In genomic region chr9:122346478-122347347, GRCh38 we compare ENCODE assay signal across 8 cellular contexts. TPM values are rescaled to one million over a fixed set of nuclear protein-coding genes. Genes with fewer than 3 reads are reported as not detected.
DNase-seq lines count a peak whose midpoint lies in the region; ATAC-seq, FAIRE-seq and TF ChIP-seq lines count a peak whose summit lies in the region.

No MANE protein-coding gene starts in this region.

- H3K36me3 Mint-ChIP-seq in MCF 10A (ENCODE audit: insufficient read depth, unreplicated experiment): no peaks in the 10 kb centered on the region
- H3K36me3 Mint-ChIP-seq in stimulated activated effector memory CD8-positive, alpha-beta T cell treated with anti-CD3 and anti-CD28 coated beads, Interleukin-12 subunit alpha, Interleukin-12 subunit beta, amount 100 ng/mL, for 72 hours: no peaks in the 10 kb centered on the region

- peaks cover 8 to 14% of the 10 kb centered on the region in 2 donors for H3K4me1 ChIP-seq in kidney (ENCODE audit: control insufficient read depth in 1 of 2, insufficient read depth in 1 of 2, low read depth in 1 of 2, low read length in 2 of 2)

- no peaks in the 10 kb centered on the region for H3K4me1 Mint-ChIP-seq in MCF 10A (ENCODE audit: insufficient read depth, unreplicated experiment)
- peaks cover 5% of the 10 kb centered on the region for H3K4me1 Mint-ChIP-seq in stimulated activated effector memory CD8-positive, alpha-beta T cell treated with anti-CD3 and anti-CD28 coated beads, Interleukin-12 subunit alpha, Interleukin-12 subunit beta, amount 100 ng/mL, for 72 hours

- CTCF ChIA-PET in MCF 10A (lab: Yijun Ruan, JAX): interaction anchor here (0.7 to 18.2 kb wide), 8 partner anchors 25 to 660 kb away, joined by 3 to 473 read pairs (median 3); no protein-coding TSS in a partner anchor

- H3K27me3 Mint-ChIP-seq in MCF 10A (ENCODE audit: insufficient read depth, unreplicated experiment): no peaks in the 10 kb centered on the region

- H3K9me3 ChIP-seq in kidney (ENCODE audit: control insufficient read depth in 1 of 2, low read length in 2 of 2): no peaks in the 10 kb centered on the region

- peak overlapping the region in 1 of 2 donors; percentile 61 for H3K9ac ChIP-seq in kidney (ENCODE audit: low read length in 2 of 2)

- no peaks in the 10 kb centered on the region for H3K9me3 Mint-ChIP-seq in MCF 10A (ENCODE audit: unreplicated experiment)
- H3K9me3 Mint-ChIP-seq in stimulated activated effector memory CD8-positive, alpha-beta T cell treated with anti-CD3 and anti-CD28 coated beads, Interleukin-12 subunit alpha, Interleukin-12 subunit beta, amount 100 ng/mL, for 72 hours: no peaks in the 10 kb centered on the region

- DNase-seq in DMS53 (lab: John Stamatoyannopoulos, UW): peak; percentile 79
- DNase-seq in M059J (ENCODE audit: low read depth): peak; percentile 37
- no peak for DNase-seq in MCF 10A (ENCODE audit: unreplicated experiment)
- peak; percentile 85 for DNase-seq in kidney
- no peak for DNase-seq in stimulated activated effector memory CD8-positive, alpha-beta T cell treated with anti-CD3 and anti-CD28 coated beads, Interleukin-12 subunit alpha, Interleukin-12 subunit beta, amount 100 ng/mL, for 72 hours (ENCODE audit: low spot score in 2 of 2)
- DNase-seq in NCI-H2081 treated with DMSO at 0.1 percent for 48 hours (lab: John Stamatoyannopoulos, UW): no peak

- H3K4me3 ChIP-seq in kidney (ENCODE audit: low read length in 2 of 2): peak overlapping the region; percentile 48 to 68

- TF ChIP-seq CTCF in MCF 10A (IDR thresholded peaks at IDR 0.05; ENCODE audit: unreplicated experiment): no peak
- no peak for TF ChIP-seq CTCF in kidney (IDR thresholded peaks at IDR 0.05; ENCODE audit: borderline replicate concordance, extremely low read depth, insufficient read depth)

- FAIRE-seq in kidney (lab: Jason Lieb, UNC): no peak

- no peaks in the 10 kb centered on the region for H3K36me3 ChIP-seq in kidney (ENCODE audit: control insufficient read depth in 1 of 2, insufficient read depth in 2 of 2, low read length in 2 of 2)

- H3K27ac Mint-ChIP-seq in MCF 10A (ENCODE audit: low read depth, unreplicated experiment): no peak overlapping the region
- H3K27ac Mint-ChIP-seq in stimulated activated effector memory CD8-positive, alpha-beta T cell treated with anti-CD3 and anti-CD28 coated beads, Interleukin-12 subunit alpha, Interleukin-12 subunit beta, amount 100 ng/mL, for 72 hours: no peak overlapping the region

- H3K4me3 Mint-ChIP-seq in MCF 10A (ENCODE audit: unreplicated experiment): peak overlapping the region; percentile 63
- H3K4me3 Mint-ChIP-seq in stimulated activated effector memory CD8-positive, alpha-beta T cell treated with anti-CD3 and anti-CD28 coated beads, Interleukin-12 subunit alpha, Interleukin-12 subunit beta, amount 100 ng/mL, for 72 hours: peak overlapping the region; percentile 50

- no peak overlapping the region for H3K27ac ChIP-seq in kidney (ENCODE audit: low read depth in 2 of 2, low read length in 2 of 2)

- TF ChIP-seq POLR2A in GM18505 (IDR thresholded peaks at IDR 0.05; ENCODE audit: borderline replicate concordance, extremely low read depth, insufficient read depth, insufficient read length): no peak

- intact Hi-C loops in MCF 10A (cut with micrococcal nuclease): no loop called here
- intact Hi-C loops in kidney (cut with DNase I): no loop called here

- BruUV-seq in MCF 10A (replicated peaks; lab: Mats Ljungman, UMichigan): no TSS peak

- POLR2A ChIA-PET in MCF 10A (lab: Yijun Ruan, JAX): interaction anchor here (0.5 to 0.7 kb wide), 3 partner anchors 78 to 222 kb away, joined by 3 read pairs; no protein-coding TSS in a partner anchor

- ATAC-seq in stimulated activated effector memory CD8-positive, alpha-beta T cell treated with anti-CD3 and anti-CD28 coated beads, Interleukin-12 subunit alpha, Interleukin-12 subunit beta, amount 100 ng/mL, for 72 hours: peak; percentile 42
- ATAC-seq in HG03521 (IDR thresholded peaks at IDR 0.05; ENCODE audit: unreplicated experiment): no peak
- ATAC-seq in GM18505 (IDR thresholded peaks at IDR 0.05; ENCODE audit: unreplicated experiment): no peak

RNA-seq across cellular contexts. Expression of gene PTGS1, which starts 24.1 kb away (rescaled TPM):
- 4.8 and 6.7 TPM in 2 replicates for total RNA-seq in M059J (2014; rRNA removed; shearing (Covaris generic))
- total RNA-seq in MCF 10A (2022): 0.20 and 0.70 TPM in 2 replicates
- 9.4 TPM for total RNA-seq in kidney
- 3.5 TPM for polyA plus RNA-seq in kidney (ENCODE audit: insufficient read depth, low read depth, low replicate concordance)

Comparison
In these comparisons a context has a peak if more than half of its experiments do, and no peak if none do; other contexts are left out.
1. DNase-seq: peak in DMS53 (single experiment), M059J (single experiment) and kidney (single experiment); none in MCF 10A (single experiment), stimulated activated effector memory CD8-positive, alpha-beta T cell treated with anti-CD3 and anti-CD28 coated beads, Interleukin-12 subunit alpha, Interleukin-12 subunit beta, amount 100 ng/mL, for 72 hours (0 of 2) and NCI-H2081 treated with DMSO at 0.1 percent for 48 hours (single experiment).